Comparison of ENCODE assay signal across 8 cellular contexts in genomic region chr9:2469681-2470141, GRCh38.
DNase-seq lines count a peak whose midpoint lies in the region; ATAC-seq lines count a peak whose summit lies in the region.

No MANE protein-coding gene starts in this region.

- H3K4me1 ChIP-seq in BLaER1 treated with 17β-estradiol and CSF1 and Interleukin-3, amounts not matched to agents 10 nM and 100 nM: peaks cover 6 to 16% (median 11%) of the 10 kb centered on the region in 10 experiments; a peak in 17 of 20 replicates

- H3K27me3 ChIP-seq in BLaER1 treated with 17β-estradiol and CSF1 and Interleukin-3, amounts not matched to agents 10 nM and 100 nM: no peaks in the 10 kb centered on the region

- H3K9ac ChIP-seq in BLaER1 treated with 17β-estradiol and CSF1 and Interleukin-3, amounts not matched to agents 10 nM and 100 nM: no peak overlapping the region

- no peak overlapping the region for H3K4me3 ChIP-seq in BLaER1 treated with 17β-estradiol and CSF1 and Interleukin-3, amounts not matched to agents 10 nM and 100 nM

- peak overlapping the region in 8 of 11 experiments; percentile 3 to 43 (median 34); a peak in 11 of 22 replicates for H3K4me2 ChIP-seq in BLaER1 treated with 17β-estradiol and CSF1 and Interleukin-3, amounts not matched to agents 10 nM and 100 nM

- H3K36me3 ChIP-seq in BLaER1 treated with 17β-estradiol and CSF1 and Interleukin-3, amounts not matched to agents 10 nM and 100 nM: peaks cover 0 to 19% (median 3%) of the 10 kb centered on the region in 11 experiments; a peak in 4 of 22 replicates

- peaks cover under 1 to 12% (median 9%) of the 10 kb centered on the region in 11 experiments; a peak in 18 of 22 replicates for H3K9me3 ChIP-seq in BLaER1 treated with 17β-estradiol and CSF1 and Interleukin-3, amounts not matched to agents 10 nM and 100 nM (replicated peaks in 1 of 11)

- peak overlapping the region in 4 of 11 experiments; percentile 8 to 23 (median 13); a peak in 4 of 22 replicates for H3K27ac ChIP-seq in BLaER1 treated with 17β-estradiol and CSF1 and Interleukin-3, amounts not matched to agents 10 nM and 100 nM

- ATAC-seq in GM19351 (IDR thresholded peaks at IDR 0.05; ENCODE audit: unreplicated experiment) (peak; percentile 33), GM21786 (IDR thresholded peaks at IDR 0.05; ENCODE audit: unreplicated experiment) (no peak)

- H4K20me1 ChIP-seq in BLaER1 treated with 17β-estradiol and CSF1 and Interleukin-3, amounts not matched to agents 10 nM and 100 nM: no peaks in the 10 kb centered on the region

- DNase-seq in SKM-1 (lab: John Stamatoyannopoulos, UW; ENCODE audit: unreplicated experiment): peak; percentile 7
- peak; percentile 36 for DNase-seq in kidney tubule cell (ENCODE audit: low spot score)
- DNase-seq in 8988T: no peak
- DNase-seq in stimulated activated naive CD4-positive, alpha-beta T cell treated with Interleukin-2 at 50 U/mL for 16 hours (lab: John Stamatoyannopoulos, UW): no peak
- DNase-seq in hippocampal formation (lab: John Stamatoyannopoulos, UW): no peak

Comparison
In these comparisons a context has a peak if more than half of its experiments do, and no peak if none do; other contexts are left out.
1. DNase-seq: peak in SKM-1 (single experiment) and kidney tubule cell (single experiment); none in 8988T (single experiment), stimulated activated naive CD4-positive, alpha-beta T cell treated with Interleukin-2 at 50 U/mL for 16 hours (single experiment) and hippocampal formation (0 of 2).